In the genomic region with DNA sequence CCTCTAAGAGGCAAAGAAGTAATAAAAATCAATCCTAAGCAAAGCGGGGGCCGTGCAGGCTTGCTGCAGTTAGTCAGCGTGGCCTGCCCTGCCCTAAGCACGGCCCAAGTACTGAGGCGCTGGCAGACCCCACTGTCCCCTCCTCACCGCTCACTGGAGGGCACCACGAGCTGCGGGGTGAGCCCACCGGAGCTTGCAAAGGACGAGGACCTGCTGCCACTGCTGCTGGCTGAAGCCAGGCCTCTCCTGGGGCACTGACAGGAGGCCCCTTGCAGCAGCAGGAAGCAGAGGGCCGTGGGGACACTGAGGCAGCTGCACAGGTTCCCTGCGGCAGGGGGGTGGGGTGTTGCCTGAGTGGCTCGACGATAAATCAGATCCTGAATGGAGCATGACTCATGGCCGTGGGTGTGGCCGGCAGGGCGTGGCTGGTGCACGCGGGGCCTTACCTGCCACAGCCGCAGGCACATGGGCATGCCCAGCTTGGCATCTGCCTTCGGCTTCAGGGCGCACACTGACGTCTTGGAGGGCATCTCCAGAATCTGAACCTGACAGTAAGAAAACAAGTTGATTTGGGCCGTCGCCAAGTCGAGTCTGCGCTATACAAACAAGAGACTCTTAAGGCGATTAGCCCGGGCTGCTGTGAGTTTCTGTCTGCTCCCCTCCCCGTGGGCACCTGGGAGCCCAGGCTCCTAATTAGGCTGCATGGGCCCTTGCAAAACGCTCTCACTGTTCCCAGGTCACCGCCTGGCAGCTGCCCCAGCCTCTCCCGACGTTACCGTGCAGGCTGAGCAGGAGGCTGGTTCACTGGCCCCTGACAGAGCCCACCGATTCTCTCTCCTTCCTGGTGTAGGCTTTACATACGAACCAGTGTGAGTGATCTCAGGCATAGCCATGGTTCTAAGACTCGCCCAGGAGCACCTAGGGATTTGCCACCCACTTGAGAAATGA, we compare ENCODE assay signal across 1 cellular context.
TF ChIP-seq lines count a peak whose summit lies in the region.

No MANE protein-coding gene starts in this region.

TF ChIP-seq in A549, 52 proteins besides CTCF, POLR2A, EP300 and RAD21 (continued from another document):
- TF ChIP-seq, protein P1, sequence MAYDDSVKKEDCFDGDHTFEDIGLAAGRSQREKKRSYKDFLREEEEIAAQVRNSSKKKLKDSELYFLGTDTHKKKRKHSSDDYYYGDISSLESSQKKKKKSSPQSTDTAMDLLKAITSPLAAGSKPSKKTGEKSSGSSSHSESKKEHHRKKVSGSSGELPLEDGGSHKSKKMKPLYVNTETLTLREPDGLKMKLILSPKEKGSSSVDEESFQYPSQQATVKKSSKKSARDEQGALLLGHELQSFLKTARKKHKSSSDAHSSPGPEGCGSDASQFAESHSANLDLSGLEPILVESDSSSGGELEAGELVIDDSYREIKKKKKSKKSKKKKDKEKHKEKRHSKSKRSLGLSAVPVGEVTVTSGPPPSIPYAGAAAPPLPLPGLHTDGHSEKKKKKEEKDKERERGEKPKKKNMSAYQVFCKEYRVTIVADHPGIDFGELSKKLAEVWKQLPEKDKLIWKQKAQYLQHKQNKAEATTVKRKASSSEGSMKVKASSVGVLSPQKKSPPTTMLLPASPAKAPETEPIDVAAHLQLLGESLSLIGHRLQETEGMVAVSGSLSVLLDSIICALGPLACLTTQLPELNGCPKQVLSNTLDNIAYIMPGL (CRISPR knock-in tag; IDR thresholded peaks at IDR 0.05; ENCODE audit: borderline replicate concordance), result no peak
